In the genomic region with DNA sequence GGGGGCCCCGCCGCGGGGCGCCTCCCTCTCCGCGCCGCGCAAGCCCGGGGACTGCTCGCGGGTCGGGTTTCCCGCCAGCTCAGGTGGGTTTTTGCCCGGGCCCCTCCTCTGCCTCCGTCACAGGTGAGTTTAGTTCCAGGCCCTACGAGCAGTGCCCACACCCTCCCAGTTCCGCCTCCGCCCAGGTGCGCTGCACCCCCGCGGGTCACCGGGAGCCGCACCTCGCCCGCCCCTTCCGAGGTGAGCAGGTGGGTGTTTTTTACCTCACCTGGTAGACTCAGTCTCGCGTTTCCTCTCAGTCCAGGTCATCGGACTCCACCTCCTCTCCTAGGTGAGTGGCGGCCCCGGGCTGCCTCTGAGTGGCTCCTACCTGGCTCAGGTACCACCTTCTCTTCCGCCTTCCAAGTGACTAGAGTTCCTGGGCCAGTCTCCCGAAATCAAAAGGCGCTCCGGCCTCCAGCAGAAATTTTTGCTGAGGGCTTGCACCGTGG, we compare ENCODE assay signal across 8 cellular contexts. TPM values are rescaled to one million over a fixed set of nuclear protein-coding genes. Genes with fewer than 3 reads are reported as not detected.
A peak's percentile ranks its signal among the peaks of the same experiment; 100 is the strongest.
DNase-seq lines count a peak whose midpoint lies in the region; ATAC-seq and TF ChIP-seq lines count a peak whose summit lies in the region.

A gene with protein sequence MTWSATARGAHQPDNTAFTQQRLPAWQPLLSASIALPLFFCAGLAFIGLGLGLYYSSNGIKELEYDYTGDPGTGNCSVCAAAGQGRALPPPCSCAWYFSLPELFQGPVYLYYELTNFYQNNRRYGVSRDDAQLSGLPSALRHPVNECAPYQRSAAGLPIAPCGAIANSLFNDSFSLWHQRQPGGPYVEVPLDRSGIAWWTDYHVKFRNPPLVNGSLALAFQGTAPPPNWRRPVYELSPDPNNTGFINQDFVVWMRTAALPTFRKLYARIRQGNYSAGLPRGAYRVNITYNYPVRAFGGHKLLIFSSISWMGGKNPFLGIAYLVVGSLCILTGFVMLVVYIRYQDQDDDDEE (minus strand): TSS at position 153 of the 491 bp plus-strand sequence. CDS start 191 bp downstream, outside the sequence.

- intact Hi-C loops in sciatic nerve (cut with DNase I): no loop called here

- peak within 1 kb of the TSS; percentile 63 for H3K27ac ChIP-seq in CD4-positive, CD25-positive, alpha-beta regulatory T cell (ENCODE audit: insufficient read depth, low read length, poor library complexity, severe bottlenecking)
- H3K27ac ChIP-seq in right atrium auricular region: peak within 1 kb of the TSS; percentile 73 to 78

- peak; percentile 28 to 30 for ATAC-seq in CD4-positive, CD25-positive, alpha-beta regulatory T cell (ENCODE audit: low read depth in 2 of 2)
- no peak for ATAC-seq in activated T-cell treated with anti-CD3 and anti-CD28 coated beads, Interleukin-2, amount 50 U/mL, for 4 hours
- ATAC-seq in sciatic nerve: peak; percentile 40
- ATAC-seq in HG03045 (IDR thresholded peaks at IDR 0.05; ENCODE audit: unreplicated experiment): no peak

- peaks cover 13% of the 10 kb centered on the region for H3K4me1 ChIP-seq in CD4-positive, CD25-positive, alpha-beta regulatory T cell (ENCODE audit: control insufficient read depth, insufficient read depth, low read length, poor library complexity, severe bottlenecking)
- peaks cover 0 to 16% of the 10 kb centered on the region in 2 donors for H3K4me1 ChIP-seq in right atrium auricular region

- DNase-seq in CD4-positive, CD25-positive, alpha-beta regulatory T cell: peak; percentile 23 to 57 (median 30)
- DNase-seq in NCI-H1417 (lab: John Stamatoyannopoulos, UW): peak; percentile 91 to 95 (median 91)
- peak; percentile 40 for DNase-seq in activated T-cell treated with anti-CD3 and anti-CD28 coated beads, Interleukin-2, amount 50 U/mL, for 4 hours
- DNase-seq in right atrium auricular region (ENCODE audit: low spot score): no peak
- no peak for DNase-seq in sciatic nerve (ENCODE audit: low spot score)
- no peak for DNase-seq in occipital lobe (lab: John Stamatoyannopoulos, UW)
- no peak for DNase-seq in 8988T

- H3K36me3 ChIP-seq in CD4-positive, CD25-positive, alpha-beta regulatory T cell (ENCODE audit: control insufficient read depth, insufficient read depth, low read length): no peaks in the 10 kb centered on the region
- no peaks in the 10 kb centered on the region for H3K36me3 ChIP-seq in right atrium auricular region

- H3K27me3 Mint-ChIP-seq in CD4-positive, CD25-positive, alpha-beta regulatory T cell: peaks cover 58% of the 10 kb centered on the region
- peaks cover 2% of the 10 kb centered on the region for H3K27me3 Mint-ChIP-seq in activated T-cell treated with anti-CD3 and anti-CD28 coated beads, Interleukin-2, amount 50 U/mL, for 4 hours (ENCODE audit: low read depth)

- H3K36me3 Mint-ChIP-seq in CD4-positive, CD25-positive, alpha-beta regulatory T cell: no peaks in the 10 kb centered on the region
- no peaks in the 10 kb centered on the region for H3K36me3 Mint-ChIP-seq in activated T-cell treated with anti-CD3 and anti-CD28 coated beads, Interleukin-2, amount 50 U/mL, for 4 hours (ENCODE audit: insufficient read depth)

- H3K4me3 Mint-ChIP-seq in CD4-positive, CD25-positive, alpha-beta regulatory T cell: peak within 1 kb of the TSS; percentile 90 to 95 (median 92)
- H3K4me3 Mint-ChIP-seq in activated T-cell treated with anti-CD3 and anti-CD28 coated beads, Interleukin-2, amount 50 U/mL, for 4 hours: peak within 1 kb of the TSS; percentile 86

- peak within 1 kb of the TSS; percentile 91 to 95 (median 92) for H3K27ac Mint-ChIP-seq in CD4-positive, CD25-positive, alpha-beta regulatory T cell

- H3K27me3 ChIP-seq in CD4-positive, CD25-positive, alpha-beta regulatory T cell (ENCODE audit: control insufficient read depth, insufficient read depth, low read length): peaks cover 11% of the 10 kb centered on the region
- no peaks in the 10 kb centered on the region for H3K27me3 ChIP-seq in right atrium auricular region

- no peak for TF ChIP-seq CTCF in right atrium auricular region (IDR thresholded peaks at IDR 0.05)

- no peaks in the 10 kb centered on the region for H3K9me3 ChIP-seq in CD4-positive, CD25-positive, alpha-beta regulatory T cell (ENCODE audit: control insufficient read depth in 2 of 2, low read length in 2 of 2)
- H3K9me3 ChIP-seq in right atrium auricular region: no peaks in the 10 kb centered on the region

- peaks cover 0 to 2% (median 0%) of the 10 kb centered on the region in 7 donors for H3K9me3 Mint-ChIP-seq in CD4-positive, CD25-positive, alpha-beta regulatory T cell
- H3K9me3 Mint-ChIP-seq in activated T-cell treated with anti-CD3 and anti-CD28 coated beads, Interleukin-2, amount 50 U/mL, for 4 hours: no peaks in the 10 kb centered on the region

- peak within 1 kb of the TSS; percentile 7 for H3K4me3 ChIP-seq in CD4-positive, CD25-positive, alpha-beta regulatory T cell (ENCODE audit: low read depth, low read length)
- peak within 1 kb of the TSS; percentile 44 to 61 for H3K4me3 ChIP-seq in right atrium auricular region

- H3K4me1 Mint-ChIP-seq in CD4-positive, CD25-positive, alpha-beta regulatory T cell: peaks cover 6 to 42% (median 13%) of the 10 kb centered on the region in 4 donors
- peaks cover 29% of the 10 kb centered on the region for H3K4me1 Mint-ChIP-seq in activated T-cell treated with anti-CD3 and anti-CD28 coated beads, Interleukin-2, amount 50 U/mL, for 4 hours (ENCODE audit: low read depth)

RNA-seq across cellular contexts. Expression of the gene that starts here (rescaled TPM):
- total RNA-seq in CD4-positive, CD25-positive, alpha-beta regulatory T cell: 2.1 TPM
- polyA plus RNA-seq in CD4-positive, CD25-positive, alpha-beta regulatory T cell: 1 to 10 TPM; 2.1 to 4.8 (median 3.5) TPM
- 1 to 10 TPM; 1.1 to 1.5 (median 1.3) TPM for total RNA-seq in activated T-cell treated with anti-CD3 and anti-CD28 coated beads, Interleukin-2, amount 50 U/mL, for 4 hours
- total RNA-seq in right atrium auricular region: 1 to 10 TPM; 2.0 to 3.7 TPM
- 50.1 TPM for total RNA-seq in sciatic nerve
- 0.16 TPM for total RNA-seq in occipital lobe

Comparison
In these comparisons a context has a peak if more than half of its experiments do, and no peak if none do; other contexts are left out.
1. RNA of the gene that starts here (total RNA-seq): 50.1 TPM in sciatic nerve (single experiment); 2.0 to 3.7 TPM in right atrium auricular region, 2.1 TPM in CD4-positive, CD25-positive, alpha-beta regulatory T cell (single experiment), 1.1 to 1.5 TPM in activated T-cell treated with anti-CD3 and anti-CD28 coated beads, Interleukin-2, amount 50 U/mL, for 4 hours and 0.16 TPM in occipital lobe (single experiment); every median in the first group is over 10 times any median in the second.
2. ATAC-seq: peak in CD4-positive, CD25-positive, alpha-beta regulatory T cell (2 of 2) and sciatic nerve (single experiment); none in activated T-cell treated with anti-CD3 and anti-CD28 coated beads, Interleukin-2, amount 50 U/mL, for 4 hours (0 of 2) and HG03045 (single experiment).
3. DNase-seq: peak in CD4-positive, CD25-positive, alpha-beta regulatory T cell (3 of 3), NCI-H1417 (3 of 3) and activated T-cell treated with anti-CD3 and anti-CD28 coated beads, Interleukin-2, amount 50 U/mL, for 4 hours (single experiment); none in right atrium auricular region (single experiment), sciatic nerve (single experiment), occipital lobe (single experiment) and 8988T (single experiment).